20 cellular contexts compared by ENCODE assay signal in the genomic region with DNA sequence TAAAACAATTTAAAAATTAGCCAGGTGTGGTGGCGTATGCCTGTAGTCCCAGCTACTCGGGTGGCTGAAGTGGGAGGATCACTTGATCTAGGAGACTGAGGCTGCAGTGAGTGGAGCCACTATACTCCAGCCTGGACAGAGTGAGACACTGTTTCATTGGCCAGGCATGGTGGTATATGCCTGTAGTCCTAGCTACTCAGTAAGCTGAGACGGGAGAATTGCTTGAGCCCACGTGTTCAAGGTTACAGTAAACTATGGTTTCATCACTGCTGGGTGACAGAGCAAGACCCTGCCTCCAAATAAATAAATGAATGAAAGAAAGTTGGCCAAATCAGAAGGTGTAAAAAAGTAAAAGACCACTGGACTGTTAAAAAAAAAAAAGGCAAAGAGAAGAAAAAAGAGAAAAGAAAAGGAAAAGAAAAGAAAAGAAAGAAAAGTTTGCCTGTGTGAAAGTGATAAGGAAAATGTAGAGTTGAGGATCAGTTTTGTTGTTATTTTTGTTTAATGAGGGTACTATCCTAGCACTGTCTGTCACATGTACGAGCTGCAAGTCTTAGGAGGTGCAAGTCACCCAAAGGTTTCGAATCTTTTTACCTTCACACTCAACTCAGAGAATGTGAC. TPM values are rescaled to one million over a fixed set of nuclear protein-coding genes. Genes with fewer than 3 reads are reported as not detected.
A peak's percentile ranks its signal among the peaks of the same experiment; 100 is the strongest.
DNase-seq lines count a peak whose midpoint lies in the region; ATAC-seq and TF ChIP-seq lines count a peak whose summit lies in the region.
"Had no signal": no experiment of that assay in that cellular context is flagged by ENCODE, and none has a peak within 500 bp of the region (broad histone marks: within the 10 kb centered on the region; RNA-seq: fewer than 3 reads in every experiment).

No MANE protein-coding gene starts in this region.

- POLR2A ChIA-PET in HEK293 (lab: Yijun Ruan, JAX), result no interaction called here

- no peaks in the 10 kb centered on the region for H3K27me3 ChIP-seq in BLaER1 treated with 17β-estradiol and CSF1 and Interleukin-3, amounts not matched to agents 10 nM and 100 nM
- no peaks in the 10 kb centered on the region for H3K27me3 ChIP-seq in mesenchymal stem cell (ENCODE audit: control insufficient read depth in 1 of 2, insufficient read depth in 1 of 2, low read length in 2 of 2)
- H3K27me3 ChIP-seq: testis had no signal

- ATAC-seq in activated T-helper 17 cell treated with anti-CD3 and anti-CD28 coated beads, Interleukin-2, amount 50 U/mL, for 72 hours (replicated peaks), result no peak
- ATAC-seq: activated CD4-positive, CD25-positive, alpha-beta regulatory T cell treated with anti-CD3 and anti-CD28 coated beads, Interleukin-2, amount 50 U/mL, for 24 hours; SK-N-SH treated with all-trans-retinoic acid at 6 μM for 48 hours had no signal

- H2BK5ac ChIP-seq in mesenchymal stem cell (ENCODE audit: low read depth, low read length, poor library complexity, severe bottlenecking), result no peak overlapping the region

- no peaks in the 10 kb centered on the region for H3K9me3 Mint-ChIP-seq in activated T-helper 17 cell treated with anti-CD3 and anti-CD28 coated beads, Interleukin-2, amount 50 U/mL, for 72 hours
- H3K9me3 Mint-ChIP-seq: CD14-positive monocyte had no signal

- no peak overlapping the region for H3K4ac ChIP-seq in mesenchymal stem cell (ENCODE audit: low read depth in 1 of 2, low read length in 2 of 2)

- H3K4me1 ChIP-seq in BLaER1 treated with 17β-estradiol and CSF1 and Interleukin-3, amounts not matched to agents 10 nM and 100 nM, result peaks cover 70 to 100% (median 96%) of the 10 kb centered on the region in 10 experiments
- peaks cover 4% of the 10 kb centered on the region; the same call in 1 of the 2 replicates for H3K4me1 ChIP-seq in HEK293 (ENCODE audit: control insufficient read depth, insufficient read depth, low read length)
- H3K4me1 ChIP-seq in mesenchymal stem cell (ENCODE audit: control insufficient read depth, insufficient read depth, low read depth, low read length), result peaks cover 8% of the 10 kb centered on the region
- H3K4me1 ChIP-seq: parathyroid adenoma had no signal

- no peak overlapping the region for H3K4me3 Mint-ChIP-seq in activated T-helper 17 cell treated with anti-CD3 and anti-CD28 coated beads, Interleukin-2, amount 50 U/mL, for 72 hours
- H3K4me3 Mint-ChIP-seq: CD14-positive monocyte had no signal

- H2BK120ac ChIP-seq in mesenchymal stem cell (ENCODE audit: low read depth, low read length), result no peak overlapping the region

- H2BK12ac ChIP-seq in mesenchymal stem cell (ENCODE audit: low read length in 2 of 2), result no peak overlapping the region

- TF ChIP-seq CTCF in HEK293 (tag by site-specific recombination; IDR thresholded peaks at IDR 0.05), result no peak

- peaks cover 0 to 8% (median 0%) of the 10 kb centered on the region in 11 experiments; a peak in 2 of 22 replicates for H3K9me3 ChIP-seq in BLaER1 treated with 17β-estradiol and CSF1 and Interleukin-3, amounts not matched to agents 10 nM and 100 nM (replicated peaks in 1 of 11)
- no peaks in the 10 kb centered on the region for H3K9me3 ChIP-seq in HEK293 (ENCODE audit: control insufficient read depth, insufficient read depth, low read depth, low read length)
- H3K9me3 ChIP-seq in mesenchymal stem cell (ENCODE audit: control insufficient read depth, low read length), result no peaks in the 10 kb centered on the region
- H3K9me3 ChIP-seq: testis had no signal

- 97% methylated on average over 6 of the region's 6 CpGs for WGBS in mesenchymal stem cell

- H3K4me2 ChIP-seq in BLaER1 treated with 17β-estradiol and CSF1 and Interleukin-3, amounts not matched to agents 10 nM and 100 nM, result peak overlapping the region in 10 of 11 experiments; percentile 18 to 88 (median 63); a peak in 19 of 22 replicates
- no peak overlapping the region for H3K4me2 ChIP-seq in mesenchymal stem cell (ENCODE audit: low read length, poor library complexity, severe bottlenecking)
- H3K4me2 ChIP-seq: KMS-11 had no signal

- CTCF ChIA-PET in HEK293 (lab: Yijun Ruan, JAX), result interaction anchor here (0.6 to 0.7 kb wide), 3 partner anchors 60 to 150 kb away, joined by 3 to 5 read pairs (median 4); no protein-coding TSS in a partner anchor

- H3K23ac ChIP-seq in mesenchymal stem cell (ENCODE audit: low read length in 2 of 2), result no peak overlapping the region

- peaks cover 40% of the 10 kb centered on the region for H3K4me1 Mint-ChIP-seq in activated T-helper 17 cell treated with anti-CD3 and anti-CD28 coated beads, Interleukin-2, amount 50 U/mL, for 72 hours

- no peak overlapping the region for H2AFZ ChIP-seq in mesenchymal stem cell (ENCODE audit: low read depth, low read length)
- H2AFZ ChIP-seq: parathyroid adenoma had no signal

- no peak for DNase-seq in mesenchymal stem cell
- no peak for DNase-seq in activated CD8-positive, alpha-beta memory T cell treated with anti-CD3 and anti-CD28 coated beads, Interleukin-2, amount 50 U/mL, for 48 hours
- DNase-seq in nucleus accumbens (lab: John Stamatoyannopoulos, UW), result no peak
- no peak for DNase-seq in NOMO-1 (lab: John Stamatoyannopoulos, UW; ENCODE audit: unreplicated experiment in 2 of 2)
- no peak for DNase-seq in glomerular visceral epithelial cell (ENCODE audit: extremely low spot score)
- DNase-seq: H7, kidney glomerular epithelial cell, NCI-H2171, NCI-H524 treated with DMSO at 0.1 percent for 48 hours, RPMI8226, T-helper 9 cell, testis had no signal

- no peak overlapping the region for H3K14ac ChIP-seq in mesenchymal stem cell (ENCODE audit: low read length in 2 of 2)

- H3K79me1 ChIP-seq in mesenchymal stem cell (replicated peaks; ENCODE audit: low read length, poor library complexity, severe bottlenecking), result peaks cover 5% of the 10 kb centered on the region

- H2AK5ac ChIP-seq in mesenchymal stem cell (ENCODE audit: low read length, severe bottlenecking), result no peak overlapping the region

- no peak overlapping the region; a peak in 1 of 22 replicates for H3K9ac ChIP-seq in BLaER1 treated with 17β-estradiol and CSF1 and Interleukin-3, amounts not matched to agents 10 nM and 100 nM
- no peak overlapping the region for H3K9ac ChIP-seq in mesenchymal stem cell (ENCODE audit: low read length)
- H3K9ac ChIP-seq: KMS-11, parathyroid adenoma had no signal

- peaks cover 24 to 100% (median 96%) of the 10 kb centered on the region in 11 experiments; a peak in 21 of 22 replicates for H4K20me1 ChIP-seq in BLaER1 treated with 17β-estradiol and CSF1 and Interleukin-3, amounts not matched to agents 10 nM and 100 nM

- H3K4me3 ChIP-seq in BLaER1 treated with 17β-estradiol and CSF1 and Interleukin-3, amounts not matched to agents 10 nM and 100 nM, result no peak overlapping the region
- H3K4me3 ChIP-seq in HEK293 (ENCODE audit: low read depth, low read length), result no peak overlapping the region
- H3K4me3 ChIP-seq in mesenchymal stem cell (ENCODE audit: insufficient read depth in 1 of 2, low read depth in 1 of 2, low read length in 2 of 2), result no peak overlapping the region
- H3K4me3 ChIP-seq: testis had no signal

- peaks cover 12% of the 10 kb centered on the region for H3K36me3 Mint-ChIP-seq in activated T-helper 17 cell treated with anti-CD3 and anti-CD28 coated beads, Interleukin-2, amount 50 U/mL, for 72 hours (ENCODE audit: low read depth)
- H3K36me3 Mint-ChIP-seq: CD14-positive monocyte had no signal

- H3K36me3 ChIP-seq in BLaER1 treated with 17β-estradiol and CSF1 and Interleukin-3, amounts not matched to agents 10 nM and 100 nM, result peaks cover 0 to 13% (median 5%) of the 10 kb centered on the region in 11 experiments; a peak in 7 of 22 replicates
- H3K36me3 ChIP-seq in HEK293 (ENCODE audit: control insufficient read depth in 2 of 2, insufficient read depth in 1 of 2, low read length in 2 of 2) (no peaks in the 10 kb centered on the region), mesenchymal stem cell (ENCODE audit: control insufficient read depth in 1 of 2, insufficient read depth in 2 of 2, low read depth in 1 of 2, low read length in 2 of 2) (peaks cover 0 to 3% of the 10 kb centered on the region in 2 experiments)

- peak overlapping the region; percentile 22 for H3K27ac Mint-ChIP-seq in activated T-helper 17 cell treated with anti-CD3 and anti-CD28 coated beads, Interleukin-2, amount 50 U/mL, for 72 hours

- no peak overlapping the region for H3K18ac ChIP-seq in mesenchymal stem cell (ENCODE audit: low read depth in 1 of 2, low read length in 2 of 2)

- H3K27me3 Mint-ChIP-seq in activated T-helper 17 cell treated with anti-CD3 and anti-CD28 coated beads, Interleukin-2, amount 50 U/mL, for 72 hours, result no peaks in the 10 kb centered on the region

- H4K91ac ChIP-seq in mesenchymal stem cell (ENCODE audit: low read length), result no peak overlapping the region

- peak overlapping the region; percentile 60 for H4K8ac ChIP-seq in mesenchymal stem cell (ENCODE audit: low read length)

- H2BK15ac ChIP-seq in mesenchymal stem cell (ENCODE audit: low read depth, poor library complexity, severe bottlenecking), result no peak overlapping the region

- peak overlapping the region in 10 of 11 experiments; percentile 13 to 80 (median 64); a peak in 16 of 22 replicates for H3K27ac ChIP-seq in BLaER1 treated with 17β-estradiol and CSF1 and Interleukin-3, amounts not matched to agents 10 nM and 100 nM
- H3K27ac ChIP-seq in HEK293 (ENCODE audit: extremely low read depth, low read depth, low read length), result no peak overlapping the region
- H3K27ac ChIP-seq in mesenchymal stem cell (ENCODE audit: low read length, poor library complexity, severe bottlenecking), result no peak overlapping the region
- H3K27ac ChIP-seq: KMS-11, parathyroid adenoma, testis had no signal

TF ChIP-seq in HEK293, 187 proteins besides CTCF, POLR2A, EP300 and RAD21 (continues in another document):
- no peak for TF ChIP-seq ZNF16 (tag by site-specific recombination; IDR thresholded peaks at IDR 0.05; ENCODE audit: low read depth)

RNA-seq across cellular contexts. Expression of a gene that starts 52.3 kb away (rescaled TPM):
- 10 to 100 TPM; 14.8 to 22.0 TPM for total RNA-seq in activated T-helper 17 cell treated with anti-CD3 and anti-CD28 coated beads, Interleukin-2, amount 50 U/mL, for 72 hours
- 39.1 TPM for polyA plus RNA-seq in mesenchymal stem cell (2013, experiment 1 of 2)
- polyA plus RNA-seq in mesenchymal stem cell (2013, experiment 2 of 2), result 38.8 TPM

Comparison
In these comparisons a context has a peak if more than half of its experiments do, and no peak if none do; other contexts are left out.
1. H3K27ac ChIP-seq: peak in BLaER1 treated with 17β-estradiol and CSF1 and Interleukin-3, amounts not matched to agents 10 nM and 100 nM (10 of 11); none in HEK293 (single experiment) and mesenchymal stem cell (single experiment).